19 cellular contexts compared by ENCODE assay signal in genomic region chr2:50953021-50953420, GRCh38.
DNase-seq lines count a peak whose midpoint lies in the region; ATAC-seq and TF ChIP-seq lines count a peak whose summit lies in the region.
"Had no signal": no experiment of that assay in that cellular context is flagged by ENCODE, and none has a peak within 500 bp of the region (broad histone marks: within the 10 kb centered on the region; RNA-seq: fewer than 3 reads in every experiment).

No MANE protein-coding gene starts in this region.

- no peak for ATAC-seq in HG03025 (IDR thresholded peaks at IDR 0.05; ENCODE audit: low FRiP score, unreplicated experiment)
- ATAC-seq: Panc1, T-helper 17 cell had no signal

- DNase-seq in DMS153 (lab: John Stamatoyannopoulos, UW) (peak; percentile 34), DMS153 treated with DMSO at 0.1 percent for 48 hours (lab: John Stamatoyannopoulos, UW; ENCODE audit: unreplicated experiment) (no peak), epithelial cell of prostate (ENCODE audit: low read depth, low spot score) (peak; percentile 94), renal cortical epithelial cell (ENCODE audit: low read depth) (peak; percentile 99), NCI-H2107 treated with DMSO at 0.1 percent for 48 hours (lab: John Stamatoyannopoulos, UW; ENCODE audit: unreplicated experiment) (no peak), globus pallidus (ENCODE audit: low spot score) (no peak)
- DNase-seq: activated CD4-positive, alpha-beta T cell treated with anti-CD3 and anti-CD28 coated beads, Interleukin-2, amount 50 U/mL, for 1 hour; Caco-2; endodermal cell; H9; mesendoderm; NCI-H2171; small intestine; T-helper 17 cell had no signal

- peak overlapping the region; percentile 88 for H3K27ac ChIP-seq in epithelial cell of prostate
- H3K27ac ChIP-seq: 22Rv1, suprapubic skin had no signal

TF ChIP-seq in PFSK-1, 5 proteins besides CTCF, POLR2A, EP300 and RAD21:
- TF ChIP-seq REST (IDR thresholded peaks at IDR 0.05; ENCODE audit: insufficient read depth in 1 of 2, low read depth in 2 of 2, low read length in 2 of 2) (no peak), TAF1 (IDR thresholded peaks at IDR 0.05; ENCODE audit: borderline replicate concordance, insufficient read depth, low read length) (peak; percentile 32; the same call in 1 of the 2 replicates)

Comparison
In these comparisons a context has a peak if more than half of its experiments do, and no peak if none do; other contexts are left out.
1. DNase-seq: peak in DMS153 (single experiment), epithelial cell of prostate (single experiment) and renal cortical epithelial cell (single experiment); none in DMS153 treated with DMSO at 0.1 percent for 48 hours (single experiment), NCI-H2107 treated with DMSO at 0.1 percent for 48 hours (single experiment) and globus pallidus (single experiment).